Comparison of ENCODE assay signal across 37 cellular contexts in the genomic region with DNA sequence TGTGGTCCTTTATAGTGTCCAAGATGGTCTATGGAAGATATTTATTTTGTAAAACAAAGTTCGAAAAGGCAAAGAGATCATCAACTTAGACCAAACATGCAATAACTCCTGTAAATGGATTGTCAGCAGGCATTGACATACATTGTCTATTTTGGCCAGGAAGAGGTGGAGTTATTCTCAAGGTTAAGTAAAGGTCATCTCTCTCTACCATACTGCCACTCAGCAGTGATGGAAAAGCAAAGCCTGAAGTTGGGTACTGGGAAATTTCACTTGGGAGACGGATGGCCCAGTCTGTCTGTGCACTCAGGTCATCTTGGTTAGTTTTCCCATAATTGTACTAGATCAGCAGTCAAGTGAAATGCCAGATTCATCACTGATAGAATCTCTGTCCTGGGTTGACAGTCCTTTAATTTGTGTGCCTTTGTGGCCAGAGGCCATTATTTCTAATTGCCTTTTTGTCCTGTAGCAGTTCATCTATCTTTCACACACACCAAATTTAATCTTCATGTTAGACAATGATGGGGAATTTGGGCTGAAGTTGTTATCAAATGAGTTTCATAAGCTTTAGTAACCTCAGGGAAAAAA. TPM values are rescaled to one million over a fixed set of nuclear protein-coding genes. Genes with fewer than 3 reads are reported as not detected.
"Had no signal": no experiment of that assay in that cellular context is flagged by ENCODE, and none has a peak within 500 bp of the region (broad histone marks: within the 10 kb centered on the region; RNA-seq: fewer than 3 reads in every experiment).

No MANE protein-coding gene starts in this region.

- H3K4me1 Mint-ChIP-seq: activated B cell treated with CpG ODN at 0.5 μM for 24 hours; activated naive CD4-positive, alpha-beta T cell treated with anti-CD3 and anti-CD28 coated beads, Interleukin-2, amount 10 ng/mL, durations not matched to agents 7 days and 5 days; activated naive CD4-positive, alpha-beta T cell treated with anti-CD3 and anti-CD28 coated beads, Interleukin-2, amount 50 U/mL, for 24 hours; activated T-helper 17 cell treated with anti-CD3 and anti-CD28 coated beads, Interleukin-2, amount 50 U/mL, for 72 hours; central memory CD8-positive, alpha-beta T cell had no signal

- H3K9me3 Mint-ChIP-seq: activated CD4-positive, alpha-beta memory T cell treated with anti-CD3 and anti-CD28 coated beads for 36 hours; activated CD4-positive, alpha-beta T cell treated with anti-CD3 and anti-CD28 coated beads, Interleukin-2, amount 10 ng/mL, durations not matched to agents 24 days and 14 days; activated CD8-positive, alpha-beta T cell treated with anti-CD3 and anti-CD28 coated beads for 36 hours; activated naive CD4-positive, alpha-beta T cell treated with anti-CD3 and anti-CD28 coated beads, Interleukin-2, amount 10 ng/mL, durations not matched to agents 7 days and 5 days; activated naive CD4-positive, alpha-beta T cell treated with anti-CD3 and anti-CD28 coated beads, Interleukin-2, amount 50 U/mL, for 24 hours; activated naive CD8-positive, alpha-beta T cell treated with anti-CD3 and anti-CD28 coated beads, Interleukin-2, amount 10 ng/mL, durations not matched to agents 7 days and 5 days; activated naive CD8-positive, alpha-beta T cell treated with anti-CD3 and anti-CD28 coated beads, Interleukin-2, amount 50 U/mL, for 24 hours; activated T-cell treated with anti-CD3 and anti-CD28 coated beads, Interleukin-2, amount 50 U/mL, for 4 hours; activated T-helper 1 cell treated with anti-CD3 and anti-CD28 coated beads, Interleukin-12 subunit alpha, Interleukin-12 subunit beta, Interleukin-2, Interleukin-4 antibody, amounts not matched to agents 30 ng/mL and 10 ng/mL and 1 ng/mL, durations not matched to agents 14 hours and 24 hours and 36 hours; activated T-helper 17 cell treated with anti-CD3 and anti-CD28 coated beads, Interleukin-2, amount 50 U/mL, for 72 hours; central memory CD8-positive, alpha-beta T cell; T-helper 1 cell treated with Interleukin-12 subunit alpha and Interleukin-12 subunit beta and Interleukin-4 antibody, amounts not matched to agents 30 μg/mL and 1 μg/mL, for 36 hours; T-helper 2 cell treated with Interferon-gamma antibody and Interleukin-4, amounts not matched to agents 5 μg/mL and 100 μg/mL, for 36 hours had no signal

- H3K27ac Mint-ChIP-seq: activated B cell treated with CpG ODN at 0.5 μM for 24 hours; activated CD4-positive, alpha-beta memory T cell treated with anti-CD3 and anti-CD28 coated beads for 36 hours; activated CD4-positive, alpha-beta T cell treated with anti-CD3 and anti-CD28 coated beads, Interleukin-2, amount 10 ng/mL, durations not matched to agents 24 days and 14 days; activated CD8-positive, alpha-beta T cell treated with anti-CD3 and anti-CD28 coated beads for 36 hours; activated naive CD4-positive, alpha-beta T cell treated with anti-CD3 and anti-CD28 coated beads, Interleukin-2, amount 10 ng/mL, durations not matched to agents 7 days and 5 days; activated naive CD4-positive, alpha-beta T cell treated with anti-CD3 and anti-CD28 coated beads, Interleukin-2, amount 50 U/mL, for 24 hours; activated naive CD8-positive, alpha-beta T cell; activated naive CD8-positive, alpha-beta T cell treated with anti-CD3 and anti-CD28 coated beads, Interleukin-2, amount 10 ng/mL, durations not matched to agents 7 days and 5 days; activated naive CD8-positive, alpha-beta T cell treated with anti-CD3 and anti-CD28 coated beads, Interleukin-2, amount 50 U/mL, for 24 hours; activated T-helper 1 cell treated with anti-CD3 and anti-CD28 coated beads, Interleukin-12 subunit alpha, Interleukin-12 subunit beta, Interleukin-2, Interleukin-4 antibody, amounts not matched to agents 30 ng/mL and 10 ng/mL and 1 ng/mL, durations not matched to agents 14 hours and 24 hours and 36 hours; activated T-helper 17 cell treated with anti-CD3 and anti-CD28 coated beads, Interleukin-2, amount 50 U/mL, for 72 hours; brain; T-helper 1 cell treated with Interleukin-12 subunit alpha and Interleukin-12 subunit beta and Interleukin-4 antibody, amounts not matched to agents 30 μg/mL and 1 μg/mL, for 36 hours; T-helper 2 cell treated with Interferon-gamma antibody and Interleukin-4, amounts not matched to agents 5 μg/mL and 100 μg/mL, for 36 hours had no signal

- H3K9me3 ChIP-seq: ascending aorta had no signal

- H3K36me3 Mint-ChIP-seq: activated CD4-positive, alpha-beta memory T cell treated with anti-CD3 and anti-CD28 coated beads for 36 hours; activated naive CD4-positive, alpha-beta T cell treated with anti-CD3 and anti-CD28 coated beads, Interleukin-2, amount 10 ng/mL, durations not matched to agents 7 days and 5 days; activated naive CD4-positive, alpha-beta T cell treated with anti-CD3 and anti-CD28 coated beads, Interleukin-2, amount 50 U/mL, for 24 hours; activated naive CD8-positive, alpha-beta T cell; activated naive CD8-positive, alpha-beta T cell treated with anti-CD3 and anti-CD28 coated beads, Interleukin-2, amount 10 ng/mL, durations not matched to agents 7 days and 5 days had no signal

- H3K4me1 ChIP-seq: ascending aorta had no signal

- H3K36me3 ChIP-seq: ascending aorta, cardiac muscle cell had no signal

- DNase-seq: activated B cell treated with CpG ODN at 0.5 μM for 24 hours; activated CD4-positive, alpha-beta memory T cell treated with anti-CD3 and anti-CD28 coated beads for 36 hours; activated CD4-positive, alpha-beta T cell treated with anti-CD3 and anti-CD28 coated beads for 4 hours; activated CD4-positive, alpha-beta T cell treated with anti-CD3 and anti-CD28 coated beads, Interleukin-2, amount 10 ng/mL, durations not matched to agents 24 days and 14 days; activated CD4-positive, alpha-beta T cell treated with anti-CD3 and anti-CD28 coated beads, Interleukin-2, amount 50 U/mL, for 1 hour; activated CD4-positive, alpha-beta T cell treated with anti-CD3 and anti-CD28 coated beads, Interleukin-2, amount 50 U/mL, for 4 hours; activated CD4-positive, CD25-positive, alpha-beta regulatory T cell treated with anti-CD3 and anti-CD28 coated beads, Interleukin-2, amount 50 U/mL, for 72 hours; activated CD8-positive, alpha-beta memory T cell treated with anti-CD3 and anti-CD28 coated beads, Interleukin-2, amount 50 U/mL, for 4 hours; activated CD8-positive, alpha-beta T cell treated with anti-CD3 and anti-CD28 coated beads for 36 hours; activated gamma-delta T cell; activated naive CD4-positive, alpha-beta T cell treated with anti-CD3 and anti-CD28 coated beads, Interleukin-2, amount 10 ng/mL, durations not matched to agents 7 days and 5 days; activated naive CD4-positive, alpha-beta T cell treated with Interleukin-2 at 50 U/mL for 16 hours; activated naive CD8-positive, alpha-beta T cell treated with anti-CD3 and anti-CD28 coated beads, Interleukin-2, amount 10 ng/mL, durations not matched to agents 7 days and 5 days; activated naive CD8-positive, alpha-beta T cell treated with anti-CD3 and anti-CD28 coated beads, Interleukin-2, amount 50 U/mL, for 24 hours; activated T-cell treated with anti-CD3 and anti-CD28 coated beads for 4 hours; activated T-cell treated with anti-CD3 and anti-CD28 coated beads, Interleukin-2, amount 50 U/mL, for 1 hour; activated T-cell treated with anti-CD3 and anti-CD28 coated beads, Interleukin-2, amount 50 U/mL, for 4 hours; activated T-cell treated with anti-CD3 and anti-CD28 coated beads, Interleukin-2, amount 50 U/mL, for 72 hours; amygdala; anterior cingulate cortex; caudate nucleus; cerebellar nuclear complex; T-helper 2 cell; T-helper 9 cell had no signal

- H3K27me3 Mint-ChIP-seq: activated CD4-positive, alpha-beta memory T cell treated with anti-CD3 and anti-CD28 coated beads for 36 hours; activated CD8-positive, alpha-beta T cell treated with anti-CD3 and anti-CD28 coated beads for 36 hours; activated naive CD4-positive, alpha-beta T cell treated with anti-CD3 and anti-CD28 coated beads, Interleukin-2, amount 50 U/mL, for 24 hours; activated naive CD8-positive, alpha-beta T cell; activated T-helper 17 cell treated with anti-CD3 and anti-CD28 coated beads, Interleukin-2, amount 50 U/mL, for 72 hours had no signal

- FAIRE-seq: bronchial epithelial cell, TTC549 had no signal

- H3K4me3 Mint-ChIP-seq: activated B cell treated with CpG ODN at 0.5 μM for 24 hours; activated CD4-positive, alpha-beta memory T cell treated with anti-CD3 and anti-CD28 coated beads for 36 hours; activated CD4-positive, alpha-beta T cell treated with anti-CD3 and anti-CD28 coated beads, Interleukin-2, amount 10 ng/mL, durations not matched to agents 24 days and 14 days; activated CD8-positive, alpha-beta T cell treated with anti-CD3 and anti-CD28 coated beads for 36 hours; activated naive CD4-positive, alpha-beta T cell treated with anti-CD3 and anti-CD28 coated beads, Interleukin-2, amount 10 ng/mL, durations not matched to agents 7 days and 5 days; activated naive CD4-positive, alpha-beta T cell treated with anti-CD3 and anti-CD28 coated beads, Interleukin-2, amount 50 U/mL, for 24 hours; activated naive CD8-positive, alpha-beta T cell; activated naive CD8-positive, alpha-beta T cell treated with anti-CD3 and anti-CD28 coated beads, Interleukin-2, amount 10 ng/mL, durations not matched to agents 7 days and 5 days; activated naive CD8-positive, alpha-beta T cell treated with anti-CD3 and anti-CD28 coated beads, Interleukin-2, amount 50 U/mL, for 24 hours; activated T-cell treated with anti-CD3 and anti-CD28 coated beads, Interleukin-2, amount 50 U/mL, for 4 hours; activated T-cell treated with anti-CD3 and anti-CD28 coated beads, Interleukin-2, amount 50 U/mL, for 72 hours; activated T-helper 1 cell treated with anti-CD3 and anti-CD28 coated beads, Interleukin-12 subunit alpha, Interleukin-12 subunit beta, Interleukin-2, Interleukin-4 antibody, amounts not matched to agents 30 ng/mL and 10 ng/mL and 1 ng/mL, durations not matched to agents 14 hours and 24 hours and 36 hours; activated T-helper 17 cell treated with anti-CD3 and anti-CD28 coated beads, Interleukin-2, amount 50 U/mL, for 72 hours; brain; central memory CD8-positive, alpha-beta T cell; T-helper 1 cell treated with Interleukin-12 subunit alpha and Interleukin-12 subunit beta and Interleukin-4 antibody, amounts not matched to agents 30 μg/mL and 1 μg/mL, for 36 hours; T-helper 2 cell treated with Interferon-gamma antibody and Interleukin-4, amounts not matched to agents 5 μg/mL and 100 μg/mL, for 36 hours had no signal

- ATAC-seq: activated CD8-positive, alpha-beta T cell treated with anti-CD3 and anti-CD28 coated beads for 36 hours; activated naive CD8-positive, alpha-beta T cell treated with anti-CD3 and anti-CD28 coated beads, Interleukin-2, amount 50 U/mL, for 24 hours; activated T-cell treated with anti-CD3 and anti-CD28 coated beads, Interleukin-2, amount 50 U/mL, for 4 hours; activated T-cell treated with anti-CD3 and anti-CD28 coated beads, Interleukin-2, amount 50 U/mL, for 72 hours; activated T-helper 17 cell treated with anti-CD3 and anti-CD28 coated beads, Interleukin-2, amount 50 U/mL, for 72 hours had no signal

- H3K27me3 ChIP-seq: ascending aorta, cardiac muscle cell had no signal

- H3K4me3 ChIP-seq: ascending aorta, cardiac muscle cell had no signal

- H3K27ac ChIP-seq: ascending aorta, cardiac muscle cell, VCaP had no signal

RNA-seq across cellular contexts. Expression of gene RIPPLY3, which starts 48.9 kb away (rescaled TPM):
- total RNA-seq: activated B cell treated with CpG ODN at 0.5 μM for 24 hours; activated CD8-positive, alpha-beta T cell treated with anti-CD3 and anti-CD28 coated beads for 36 hours; activated naive CD8-positive, alpha-beta T cell treated with anti-CD3 and anti-CD28 coated beads, Interleukin-2, amount 10 ng/mL, durations not matched to agents 7 days and 5 days; activated T-cell treated with anti-CD3 and anti-CD28 coated beads, Interleukin-2, amount 50 U/mL, for 4 hours; ascending aorta; cardiac muscle cell had no signal
- polyA plus RNA-seq: cardiac muscle cell had no signal
